15 cellular contexts compared by ENCODE assay signal in the genomic region with DNA sequence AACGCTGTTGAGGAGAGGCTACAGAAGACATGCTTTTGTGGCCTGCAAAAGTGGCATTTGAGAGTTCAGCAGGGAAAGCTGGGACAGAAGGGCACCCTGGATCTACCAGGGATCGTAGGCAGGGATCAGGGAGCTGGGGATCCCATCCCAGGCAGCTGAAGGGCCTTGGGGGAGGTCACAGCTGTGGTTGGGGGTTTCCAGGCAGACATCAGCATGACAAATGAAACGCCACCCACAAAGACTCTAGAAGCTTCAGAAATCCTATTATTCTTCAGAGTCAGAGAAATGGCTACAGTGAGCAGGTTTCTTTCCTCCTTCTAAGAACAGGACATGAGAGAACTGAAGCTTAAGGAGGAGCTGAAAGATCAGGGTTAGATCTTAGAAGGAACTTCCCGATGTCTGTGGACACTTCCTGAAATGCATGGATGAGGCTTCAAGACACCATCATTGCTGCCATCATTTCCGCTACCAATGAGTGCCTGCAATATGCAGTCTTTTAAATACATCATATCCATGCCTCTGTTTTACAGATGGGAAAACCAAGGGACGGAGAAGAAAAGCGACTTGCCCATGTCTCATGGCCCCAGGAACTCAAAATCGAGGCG.
DNase-seq lines count a peak whose midpoint lies in the region; ATAC-seq and TF ChIP-seq lines count a peak whose summit lies in the region.
"Had no signal": no experiment of that assay in that cellular context is flagged by ENCODE, and none has a peak within 500 bp of the region (broad histone marks: within the 10 kb centered on the region; RNA-seq: fewer than 3 reads in every experiment).

No MANE protein-coding gene starts in this region.

- H3K27me3 Mint-ChIP-seq in CD8-positive, alpha-beta memory T cell, result no peaks in the 10 kb centered on the region
- H3K27me3 Mint-ChIP-seq in activated naive CD8-positive, alpha-beta T cell treated with anti-CD3 and anti-CD28 coated beads, Interleukin-2, amount 10 ng/mL, durations not matched to agents 7 days and 5 days, result no peaks in the 10 kb centered on the region
- H3K27me3 Mint-ChIP-seq in naive B cell, result no peaks in the 10 kb centered on the region

- no peaks in the 10 kb centered on the region for H3K27me3 ChIP-seq in CD8-positive, alpha-beta memory T cell (ENCODE audit: insufficient read depth, low read length, poor library complexity, severe bottlenecking)
- H3K27me3 ChIP-seq in H7 (ENCODE audit: control insufficient read depth, insufficient read depth, low read length) (no peaks in the 10 kb centered on the region), right lobe of liver (no peaks in the 10 kb centered on the region), ovary (no peaks in the 10 kb centered on the region)
- H3K27me3 ChIP-seq: sigmoid colon, stomach, vagina had no signal

- H3K27ac ChIP-seq in CD8-positive, alpha-beta memory T cell (ENCODE audit: low read depth, low read length), result no peak overlapping the region
- H3K27ac ChIP-seq in right lobe of liver, result no peak overlapping the region
- H3K27ac ChIP-seq in ovary, result no peak overlapping the region
- H3K27ac ChIP-seq: sigmoid colon, SK-N-MC, stomach, vagina, VCaP had no signal

- CTCF ChIA-PET in CD8-positive, alpha-beta memory T cell (lab: Charles Lee), result no interaction called here

- POLR2A ChIA-PET in CD8-positive, alpha-beta memory T cell (lab: Charles Lee), result no interaction called here
- POLR2A ChIA-PET in activated naive CD8-positive, alpha-beta T cell treated with anti-CD3 and anti-CD28 coated beads, Interleukin-2, amount 10 ng/mL, durations not matched to agents 7 days and 5 days (lab: Charles Lee), result no interaction called here

- H3K36me3 Mint-ChIP-seq in CD8-positive, alpha-beta memory T cell, result peaks cover 0 to 44% (median 3%) of the 10 kb centered on the region in 3 donors
- H3K36me3 Mint-ChIP-seq in activated naive CD8-positive, alpha-beta T cell treated with anti-CD3 and anti-CD28 coated beads, Interleukin-2, amount 10 ng/mL, durations not matched to agents 7 days and 5 days, result peaks cover 3% of the 10 kb centered on the region
- peaks cover 11 to 28% of the 10 kb centered on the region in 2 donors for H3K36me3 Mint-ChIP-seq in naive B cell

- intact Hi-C loops in right lobe of liver (cut with DNase I) (no loop called here), ovary (cut with DNase I) (no loop called here)

- H3K4me1 ChIP-seq in CD8-positive, alpha-beta memory T cell (ENCODE audit: insufficient read depth, low read length), result no peaks in the 10 kb centered on the region
- H3K4me1 ChIP-seq in right lobe of liver, result no peaks in the 10 kb centered on the region
- H3K4me1 ChIP-seq in ovary (ENCODE audit: insufficient read depth), result no peaks in the 10 kb centered on the region
- H3K4me1 ChIP-seq: Caco-2, sigmoid colon had no signal

- no peak for TF ChIP-seq EP300 in ovary (IDR thresholded peaks at IDR 0.05)

- H3K4me3 Mint-ChIP-seq in CD8-positive, alpha-beta memory T cell, result peak overlapping the region in 4 of 7 donors; percentile 35 to 53 (median 46)
- no peak overlapping the region for H3K4me3 Mint-ChIP-seq in activated naive CD8-positive, alpha-beta T cell treated with anti-CD3 and anti-CD28 coated beads, Interleukin-2, amount 10 ng/mL, durations not matched to agents 7 days and 5 days
- peak overlapping the region in 7 of 8 donors; percentile 23 to 70 (median 54) for H3K4me3 Mint-ChIP-seq in naive B cell

- peak overlapping the region in 4 of 8 donors; percentile 5 to 76 (median 36) for H3K27ac Mint-ChIP-seq in CD8-positive, alpha-beta memory T cell
- peak overlapping the region; percentile 23 for H3K27ac Mint-ChIP-seq in activated naive CD8-positive, alpha-beta T cell treated with anti-CD3 and anti-CD28 coated beads, Interleukin-2, amount 10 ng/mL, durations not matched to agents 7 days and 5 days
- peak overlapping the region in 4 of 6 donors; percentile 56 to 79 (median 60) for H3K27ac Mint-ChIP-seq in naive B cell

- no peak overlapping the region for H3K4me3 ChIP-seq in CD8-positive, alpha-beta memory T cell (ENCODE audit: low read length)
- no peak overlapping the region for H3K4me3 ChIP-seq in H7 (ENCODE audit: insufficient read depth, low read depth, low read length)
- H3K4me3 ChIP-seq in right lobe of liver, result no peak overlapping the region
- no peak overlapping the region for H3K4me3 ChIP-seq in ovary
- H3K4me3 ChIP-seq: sigmoid colon, stomach, vagina had no signal

- TF ChIP-seq POLR2A in right lobe of liver (IDR thresholded peaks at IDR 0.05) (no peak), ovary (IDR thresholded peaks at IDR 0.05) (no peak)

- H3K4me1 Mint-ChIP-seq in CD8-positive, alpha-beta memory T cell, result peaks cover 37 to 38% (median 37%) of the 10 kb centered on the region in 3 donors
- H3K4me1 Mint-ChIP-seq in activated naive CD8-positive, alpha-beta T cell treated with anti-CD3 and anti-CD28 coated beads, Interleukin-2, amount 10 ng/mL, durations not matched to agents 7 days and 5 days, result peaks cover 16% of the 10 kb centered on the region
- peaks cover 29 to 39% (median 39%) of the 10 kb centered on the region in 3 donors for H3K4me1 Mint-ChIP-seq in naive B cell

- ATAC-seq in activated naive CD8-positive, alpha-beta T cell treated with anti-CD3 and anti-CD28 coated beads, Interleukin-2, amount 10 ng/mL, durations not matched to agents 7 days and 5 days (ENCODE audit: low read depth), result no peak
- no peak for ATAC-seq in naive B cell (ENCODE audit: low read depth in 2 of 2)
- ATAC-seq in right lobe of liver, result no peak
- no peak for ATAC-seq in GM21515 (IDR thresholded peaks at IDR 0.05; ENCODE audit: unreplicated experiment)

- DNase-seq in CD8-positive, alpha-beta memory T cell, result no peak
- peak; percentile 84 for DNase-seq in H7
- no peak for DNase-seq in activated naive CD8-positive, alpha-beta T cell treated with anti-CD3 and anti-CD28 coated beads, Interleukin-2, amount 10 ng/mL, durations not matched to agents 7 days and 5 days
- DNase-seq in naive B cell, result no peak
- no peak for DNase-seq in right lobe of liver
- no peak for DNase-seq in ovary
- DNase-seq: amygdala, glutamatergic neuron, sigmoid colon, stomach had no signal

- H3K36me3 ChIP-seq in CD8-positive, alpha-beta memory T cell (ENCODE audit: insufficient read depth, low read length), result peaks cover 12% of the 10 kb centered on the region
- no peaks in the 10 kb centered on the region; the same call in 1 of the 2 replicates for H3K36me3 ChIP-seq in H7 (replicated peaks; ENCODE audit: control insufficient read depth, insufficient read depth, low read length)
- H3K36me3 ChIP-seq in right lobe of liver, result no peaks in the 10 kb centered on the region
- H3K36me3 ChIP-seq in ovary, result no peaks in the 10 kb centered on the region

- TF ChIP-seq CTCF in right lobe of liver (IDR thresholded peaks at IDR 0.05), result no peak
- no peak for TF ChIP-seq CTCF in ovary (IDR thresholded peaks at IDR 0.05)

- no peaks in the 10 kb centered on the region for H3K9me3 Mint-ChIP-seq in CD8-positive, alpha-beta memory T cell
- no peaks in the 10 kb centered on the region for H3K9me3 Mint-ChIP-seq in activated naive CD8-positive, alpha-beta T cell treated with anti-CD3 and anti-CD28 coated beads, Interleukin-2, amount 10 ng/mL, durations not matched to agents 7 days and 5 days
- H3K9me3 Mint-ChIP-seq in naive B cell, result peaks cover 0 to 4% (median 0%) of the 10 kb centered on the region in 7 donors

- no peaks in the 10 kb centered on the region for H3K9me3 ChIP-seq in CD8-positive, alpha-beta memory T cell (ENCODE audit: low read length)
- H3K9me3 ChIP-seq in right lobe of liver, result no peaks in the 10 kb centered on the region
- no peaks in the 10 kb centered on the region for H3K9me3 ChIP-seq in ovary
- H3K9me3 ChIP-seq: Caco-2, sigmoid colon, stomach, vagina had no signal

- 83% methylated on average over 6 of the region's 9 CpGs for WGBS in right lobe of liver (ENCODE audit: insufficient coverage, low coverage, low lambda C conversion rate, missing lambda C conversion rate)
- 93 to 96% (median 94%) methylated on average over 9 of the region's 9 CpGs for WGBS in ovary, 3 donors
